In the genomic region with DNA sequence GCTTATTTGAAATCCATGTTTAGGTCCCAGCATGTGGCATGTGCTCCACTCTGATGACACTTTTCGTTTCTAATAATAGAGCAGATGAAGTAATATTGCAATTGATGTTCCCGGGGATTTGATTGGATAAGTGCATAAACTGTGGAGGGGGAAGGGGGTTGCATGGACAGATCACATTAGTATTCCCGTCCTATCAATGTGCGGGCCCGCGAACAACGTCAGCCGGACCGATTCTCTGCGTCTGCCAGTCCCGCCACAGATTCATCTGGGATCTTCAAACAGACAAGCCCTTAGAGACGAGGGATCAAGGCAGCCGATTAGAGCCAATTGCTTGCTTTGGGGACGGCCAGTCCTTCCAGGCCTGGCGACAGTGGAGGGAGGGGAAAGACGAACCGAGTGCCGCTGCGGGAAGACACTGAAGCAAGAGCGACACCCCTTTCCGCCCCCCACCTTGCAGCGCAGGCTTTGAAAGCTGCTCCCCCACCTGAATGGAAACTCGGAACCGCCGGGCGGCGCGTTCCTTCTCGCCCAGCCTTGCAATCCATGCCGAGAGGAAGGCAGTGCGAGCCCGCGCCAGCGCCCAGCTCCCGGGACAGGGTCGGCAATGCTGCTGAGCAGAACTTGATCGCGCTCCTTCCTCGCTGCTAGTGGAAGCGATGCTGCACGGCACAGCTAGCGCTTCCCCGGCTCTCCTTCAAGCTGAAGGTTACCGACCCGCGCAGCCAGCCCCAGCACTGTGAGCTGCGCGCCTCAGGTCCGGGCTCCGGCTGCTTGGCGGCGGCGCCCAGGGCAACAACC, we compare ENCODE assay signal across 8 cellular contexts. TPM values are rescaled to one million over a fixed set of nuclear protein-coding genes. Genes with fewer than 3 reads are reported as not detected.
DNase-seq lines count a peak whose midpoint lies in the region.

A gene (plus strand): TSS at position 247 of the 798 bp plus-strand sequence. CDS start 610 bp downstream, outside the sequence.

- H3K4me3 Mint-ChIP-seq in activated T-helper 1 cell treated with anti-CD3 and anti-CD28 coated beads, Interleukin-12 subunit alpha, Interleukin-12 subunit beta, Interleukin-2, Interleukin-4 antibody, amounts not matched to agents 30 ng/mL and 10 ng/mL and 1 ng/mL, durations not matched to agents 14 hours and 24 hours and 36 hours, result no peak within 1 kb of the TSS

- peak within 1 kb of the TSS; percentile 75 to 79 for H3K4me3 ChIP-seq in stomach smooth muscle (ENCODE audit: low read length in 2 of 2)

- H3K9ac ChIP-seq in stomach smooth muscle (ENCODE audit: low read length in 2 of 2), result peak within 1 kb of the TSS in 1 of 2 donors; percentile 29

- H3K4me1 ChIP-seq in stomach smooth muscle (ENCODE audit: control insufficient read depth, insufficient read depth, low read length), result peaks cover 17% of the 10 kb centered on the region

- H3K36me3 ChIP-seq in stomach smooth muscle (ENCODE audit: control insufficient read depth in 2 of 2, insufficient read depth in 2 of 2, low read length in 2 of 2), result no peaks in the 10 kb centered on the region

- H3K27me3 ChIP-seq in stomach smooth muscle (ENCODE audit: control insufficient read depth in 1 of 2, insufficient read depth in 2 of 2, low read length in 2 of 2), result peaks cover 0 to 4% of the 10 kb centered on the region in 2 donors

- H3K27me3 Mint-ChIP-seq in activated T-helper 1 cell treated with anti-CD3 and anti-CD28 coated beads, Interleukin-12 subunit alpha, Interleukin-12 subunit beta, Interleukin-2, Interleukin-4 antibody, amounts not matched to agents 30 ng/mL and 10 ng/mL and 1 ng/mL, durations not matched to agents 14 hours and 24 hours and 36 hours (ENCODE audit: insufficient read depth), result peaks cover 40% of the 10 kb centered on the region

- no peaks in the 10 kb centered on the region for H3K4me1 Mint-ChIP-seq in activated T-helper 1 cell treated with anti-CD3 and anti-CD28 coated beads, Interleukin-12 subunit alpha, Interleukin-12 subunit beta, Interleukin-2, Interleukin-4 antibody, amounts not matched to agents 30 ng/mL and 10 ng/mL and 1 ng/mL, durations not matched to agents 14 hours and 24 hours and 36 hours (ENCODE audit: low read depth)

- intact Hi-C loops in activated T-helper 1 cell treated with anti-CD3 and anti-CD28 coated beads, Interleukin-12 subunit alpha, Interleukin-12 subunit beta, Interleukin-2, Interleukin-4 antibody, amounts not matched to agents 30 ng/mL and 10 ng/mL and 1 ng/mL, durations not matched to agents 14 hours and 24 hours and 36 hours (cut with micrococcal nuclease), result no loop called here

- no peaks in the 10 kb centered on the region for H3K9me3 Mint-ChIP-seq in activated T-helper 1 cell treated with anti-CD3 and anti-CD28 coated beads, Interleukin-12 subunit alpha, Interleukin-12 subunit beta, Interleukin-2, Interleukin-4 antibody, amounts not matched to agents 30 ng/mL and 10 ng/mL and 1 ng/mL, durations not matched to agents 14 hours and 24 hours and 36 hours

- H3K9me3 ChIP-seq in stomach smooth muscle (ENCODE audit: control insufficient read depth in 2 of 2, low read length in 2 of 2), result no peaks in the 10 kb centered on the region

- H3K36me3 Mint-ChIP-seq in activated T-helper 1 cell treated with anti-CD3 and anti-CD28 coated beads, Interleukin-12 subunit alpha, Interleukin-12 subunit beta, Interleukin-2, Interleukin-4 antibody, amounts not matched to agents 30 ng/mL and 10 ng/mL and 1 ng/mL, durations not matched to agents 14 hours and 24 hours and 36 hours (ENCODE audit: low read depth), result peaks cover 2% of the 10 kb centered on the region

- no peak within 1 kb of the TSS for H3K27ac Mint-ChIP-seq in activated T-helper 1 cell treated with anti-CD3 and anti-CD28 coated beads, Interleukin-12 subunit alpha, Interleukin-12 subunit beta, Interleukin-2, Interleukin-4 antibody, amounts not matched to agents 30 ng/mL and 10 ng/mL and 1 ng/mL, durations not matched to agents 14 hours and 24 hours and 36 hours

- peak; percentile 45 for DNase-seq in GM03348 (ENCODE audit: low spot score)
- peak; percentile 62 for DNase-seq in NCI-H146 treated with DMSO at 0.1 percent for 48 hours (lab: John Stamatoyannopoulos, UW; ENCODE audit: unreplicated experiment)
- DNase-seq in cerebellar nuclear complex (lab: John Stamatoyannopoulos, UW), result peak; percentile 59 to 75
- DNase-seq in kidney glomerular epithelial cell (lab: John Stamatoyannopoulos, UW), result peak; percentile 5
- no peak for DNase-seq in activated T-helper 1 cell treated with anti-CD3 and anti-CD28 coated beads, Interleukin-12 subunit alpha, Interleukin-12 subunit beta, Interleukin-2, Interleukin-4 antibody, amounts not matched to agents 30 ng/mL and 10 ng/mL and 1 ng/mL, durations not matched to agents 14 hours and 24 hours and 36 hours (ENCODE audit: low spot score)
- no peak for DNase-seq in UCSD-AML1 (lab: John Stamatoyannopoulos, UW; ENCODE audit: unreplicated experiment)
- DNase-seq in T-helper 1 cell, result no peak

- no peak within 1 kb of the TSS for H3K27ac ChIP-seq in stomach smooth muscle (ENCODE audit: low read length)

RNA-seq across cellular contexts. Expression of the gene that starts here (rescaled TPM):
- total RNA-seq in activated T-helper 1 cell treated with anti-CD3 and anti-CD28 coated beads, Interleukin-12 subunit alpha, Interleukin-12 subunit beta, Interleukin-2, Interleukin-4 antibody, amounts not matched to agents 30 ng/mL and 10 ng/mL and 1 ng/mL, durations not matched to agents 14 hours and 24 hours and 36 hours, result not detected in 2 replicates

Comparison
In these comparisons a context has a peak if more than half of its experiments do, and no peak if none do; other contexts are left out.
1. DNase-seq: peak in GM03348 (single experiment), NCI-H146 treated with DMSO at 0.1 percent for 48 hours (single experiment), cerebellar nuclear complex (2 of 2) and kidney glomerular epithelial cell (single experiment); none in activated T-helper 1 cell treated with anti-CD3 and anti-CD28 coated beads, Interleukin-12 subunit alpha, Interleukin-12 subunit beta, Interleukin-2, Interleukin-4 antibody, amounts not matched to agents 30 ng/mL and 10 ng/mL and 1 ng/mL, durations not matched to agents 14 hours and 24 hours and 36 hours (single experiment), UCSD-AML1 (single experiment) and T-helper 1 cell (0 of 5).